Comparison of ENCODE assay signal across 11 cellular contexts in the genomic region with DNA sequence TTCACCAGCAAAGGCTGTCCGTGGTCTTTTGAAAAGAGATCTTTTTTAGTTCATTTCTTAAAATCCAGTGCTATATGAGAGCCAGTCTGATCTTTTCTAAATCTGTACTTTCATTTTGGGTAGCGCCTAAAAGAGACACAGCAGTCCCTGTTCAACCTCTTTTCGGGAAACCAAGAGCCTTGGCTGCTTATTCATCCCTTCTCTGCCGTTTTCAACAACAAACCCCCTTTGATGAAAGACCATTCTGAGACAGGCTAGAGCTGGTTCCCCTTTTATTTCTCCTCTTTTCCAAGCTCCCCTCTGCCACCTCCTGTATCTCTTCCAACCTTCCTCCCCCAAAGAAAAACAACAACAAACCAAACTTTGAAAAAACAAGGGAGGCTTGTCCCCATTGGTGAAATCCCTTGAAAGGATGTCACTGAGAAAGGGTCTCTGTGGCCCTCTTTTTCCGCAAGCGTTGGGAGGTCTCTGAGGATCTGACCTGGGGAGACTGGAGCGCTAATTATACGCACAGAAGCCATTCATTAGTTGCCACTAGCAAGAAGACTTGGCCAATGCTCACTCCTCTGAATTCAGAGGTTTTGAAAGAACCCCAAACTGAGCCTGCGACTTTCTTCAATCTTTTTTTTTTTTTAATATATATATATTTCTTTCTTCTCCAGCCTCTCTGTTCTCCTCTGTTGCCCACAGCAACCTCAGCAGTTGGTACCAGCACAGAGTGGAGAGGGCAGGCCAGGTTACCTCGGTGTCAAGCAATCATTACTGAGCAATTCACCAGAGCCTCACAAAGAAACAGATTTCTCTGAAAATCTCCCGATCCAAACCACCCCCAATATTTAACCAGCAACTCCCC.
A peak's percentile ranks its signal among the peaks of the same experiment; 100 is the strongest.
DNase-seq lines count a peak whose midpoint lies in the region; ATAC-seq and TF ChIP-seq lines count a peak whose summit lies in the region.
"Had no signal": no experiment of that assay in that cellular context is flagged by ENCODE, and none has a peak within 500 bp of the region (broad histone marks: within the 10 kb centered on the region; RNA-seq: fewer than 3 reads in every experiment).

No MANE protein-coding gene starts in this region.

- H3K27ac Mint-ChIP-seq in T-helper 1 cell treated with Interleukin-12 subunit alpha and Interleukin-12 subunit beta and Interleukin-4 antibody, amounts not matched to agents 30 μg/mL and 1 μg/mL, for 36 hours = peak overlapping the region; percentile 84
- H3K27ac Mint-ChIP-seq in activated CD4-positive, alpha-beta memory T cell treated with anti-CD3 and anti-CD28 coated beads, Interleukin-2, amount 10 ng/mL, durations not matched to agents 7 days and 5 days = peak overlapping the region; percentile 81

- POLR2A ChIA-PET in activated CD4-positive, alpha-beta memory T cell treated with anti-CD3 and anti-CD28 coated beads, Interleukin-2, amount 10 ng/mL, durations not matched to agents 7 days and 5 days (lab: Charles Lee) = interaction anchor here (1.3 to 4.8 kb wide), 7 partner anchors 9 to 113 kb away, joined by 3 to 86 read pairs (median 5); partner anchors contain the start of gene PITPNC1

- H3K27me3 Mint-ChIP-seq in T-helper 1 cell treated with Interleukin-12 subunit alpha and Interleukin-12 subunit beta and Interleukin-4 antibody, amounts not matched to agents 30 μg/mL and 1 μg/mL, for 36 hours (ENCODE audit: low read depth) = no peaks in the 10 kb centered on the region
- H3K27me3 Mint-ChIP-seq in activated CD4-positive, alpha-beta memory T cell treated with anti-CD3 and anti-CD28 coated beads, Interleukin-2, amount 10 ng/mL, durations not matched to agents 7 days and 5 days = peaks cover 2% of the 10 kb centered on the region

- peak overlapping the region; percentile 84 for H3K4me3 Mint-ChIP-seq in T-helper 1 cell treated with Interleukin-12 subunit alpha and Interleukin-12 subunit beta and Interleukin-4 antibody, amounts not matched to agents 30 μg/mL and 1 μg/mL, for 36 hours
- peak overlapping the region; percentile 74 for H3K4me3 Mint-ChIP-seq in activated CD4-positive, alpha-beta memory T cell treated with anti-CD3 and anti-CD28 coated beads, Interleukin-2, amount 10 ng/mL, durations not matched to agents 7 days and 5 days

- H3K9me3 Mint-ChIP-seq in T-helper 1 cell treated with Interleukin-12 subunit alpha and Interleukin-12 subunit beta and Interleukin-4 antibody, amounts not matched to agents 30 μg/mL and 1 μg/mL, for 36 hours = no peaks in the 10 kb centered on the region
- H3K9me3 Mint-ChIP-seq in activated CD4-positive, alpha-beta memory T cell treated with anti-CD3 and anti-CD28 coated beads, Interleukin-2, amount 10 ng/mL, durations not matched to agents 7 days and 5 days = no peaks in the 10 kb centered on the region

- DNase-seq in T-helper 1 cell = no peak
- no peak for DNase-seq in activated CD4-positive, alpha-beta memory T cell treated with anti-CD3 and anti-CD28 coated beads, Interleukin-2, amount 10 ng/mL, durations not matched to agents 7 days and 5 days
- no peak for DNase-seq in foreskin keratinocyte
- no peak for DNase-seq in GF-D8 (lab: John Stamatoyannopoulos, UW)
- DNase-seq in NCI-H2081 (lab: John Stamatoyannopoulos, UW) = no peak
- DNase-seq in UCSD-AML1 (lab: John Stamatoyannopoulos, UW; ENCODE audit: unreplicated experiment) = no peak
- DNase-seq: activated gamma-delta T cell, NCI-H1417 treated with DMSO at 0.1 percent for 48 hours had no signal

- TF ChIP-seq CTCF in foreskin keratinocyte (conservative IDR thresholded peaks at IDR 0.05) = no peak

- no peaks in the 10 kb centered on the region for H3K36me3 Mint-ChIP-seq in T-helper 1 cell treated with Interleukin-12 subunit alpha and Interleukin-12 subunit beta and Interleukin-4 antibody, amounts not matched to agents 30 μg/mL and 1 μg/mL, for 36 hours (ENCODE audit: low read depth)
- no peaks in the 10 kb centered on the region for H3K36me3 Mint-ChIP-seq in activated CD4-positive, alpha-beta memory T cell treated with anti-CD3 and anti-CD28 coated beads, Interleukin-2, amount 10 ng/mL, durations not matched to agents 7 days and 5 days (ENCODE audit: low read depth)

- H3K27me3 ChIP-seq in foreskin keratinocyte = no peaks in the 10 kb centered on the region
- H3K27me3 ChIP-seq: neutrophil had no signal

- peak overlapping the region; percentile 51 for H3K27ac ChIP-seq in foreskin keratinocyte
- H3K27ac ChIP-seq in skin epidermis = peak overlapping the region in 11 of 21 experiments; percentile 6 to 78 (median 34)
- H3K27ac ChIP-seq: neutrophil had no signal

- H3K4me1 Mint-ChIP-seq in T-helper 1 cell treated with Interleukin-12 subunit alpha and Interleukin-12 subunit beta and Interleukin-4 antibody, amounts not matched to agents 30 μg/mL and 1 μg/mL, for 36 hours (ENCODE audit: low read depth) = peaks cover 46% of the 10 kb centered on the region
- H3K4me1 Mint-ChIP-seq in activated CD4-positive, alpha-beta memory T cell treated with anti-CD3 and anti-CD28 coated beads, Interleukin-2, amount 10 ng/mL, durations not matched to agents 7 days and 5 days = peaks cover 47% of the 10 kb centered on the region

- no peak overlapping the region for H3K4me3 ChIP-seq in skin epidermis

- CTCF ChIA-PET in activated CD4-positive, alpha-beta memory T cell treated with anti-CD3 and anti-CD28 coated beads, Interleukin-2, amount 10 ng/mL, durations not matched to agents 7 days and 5 days (lab: Charles Lee) = interaction anchor here (1.3 to 8.2 kb wide), 5 partner anchors 37 to 104 kb away, joined by 4 to 140 read pairs (median 74); partner anchors contain the start of gene PITPNC1

- peaks cover 14% of the 10 kb centered on the region for H3K4me1 ChIP-seq in foreskin keratinocyte

- ATAC-seq in foreskin keratinocyte = no peak
